Comparison of ENCODE assay signal across 8 cellular contexts in the genomic region with DNA sequence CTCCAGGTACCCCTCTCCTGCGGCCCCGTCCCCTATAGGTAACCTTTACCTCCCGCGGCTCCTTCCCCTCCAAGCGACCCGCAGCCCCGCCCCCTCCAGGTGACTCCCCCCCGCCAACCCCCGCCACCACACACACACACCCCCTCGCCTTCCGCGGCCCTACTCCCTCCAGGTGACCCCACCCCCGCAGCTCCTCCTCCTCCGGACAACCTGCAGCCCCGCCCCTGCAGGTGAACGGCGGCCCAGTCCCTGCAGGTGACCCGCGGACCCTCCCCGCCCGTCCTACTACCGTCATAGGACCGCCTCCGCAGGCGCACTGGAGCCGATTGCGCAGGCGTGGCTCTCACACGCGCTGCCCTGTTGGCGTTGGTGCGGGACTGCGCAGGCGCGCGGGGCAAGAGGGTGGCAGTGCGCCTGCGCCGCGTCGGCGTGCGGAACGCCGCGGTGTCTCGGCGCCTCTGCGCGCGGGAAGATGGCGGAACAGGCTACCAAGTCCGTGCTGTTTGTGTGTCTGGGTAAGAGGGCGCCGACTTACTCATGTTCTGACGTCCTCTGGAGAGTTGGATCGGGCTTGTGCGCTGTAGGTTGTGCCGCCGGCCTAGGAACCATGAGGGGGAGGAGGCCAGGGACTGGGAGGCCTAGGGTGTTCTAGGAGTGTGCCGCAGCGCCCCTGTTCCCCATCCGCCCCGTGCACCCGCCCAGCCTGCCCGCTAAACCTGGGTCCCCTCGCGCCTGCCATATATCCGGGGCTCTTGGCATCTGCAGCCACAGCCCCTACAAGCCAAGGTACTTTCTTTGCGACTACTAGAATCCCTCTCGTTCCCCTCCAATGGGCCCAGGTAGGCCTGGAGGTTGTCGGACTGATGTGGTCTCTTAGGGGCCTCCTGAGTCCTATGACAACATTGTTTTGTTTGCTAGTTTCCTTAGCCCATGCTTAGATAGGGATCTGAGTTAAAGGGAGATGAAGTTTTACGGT. TPM values are rescaled to one million over a fixed set of nuclear protein-coding genes. Genes with fewer than 3 reads are reported as not detected.
DNase-seq lines count a peak whose midpoint lies in the region; ATAC-seq and TF ChIP-seq lines count a peak whose summit lies in the region.

A gene (plus strand): TSS at position 455 of the 976 bp plus-strand sequence. CDS start 18 bp downstream, at position 473.

- TF ChIP-seq CTCF in DOHH2 (IDR thresholded peaks at IDR 0.05; ENCODE audit: low read depth, low read length, poor library complexity, severe bottlenecking) (peak; percentile 25), Peyer's patch (IDR thresholded peaks at IDR 0.05) (no peak), esophagus muscularis mucosa (IDR thresholded peaks at IDR 0.05) (no peak)

- H3K4me3 ChIP-seq in DOHH2 (ENCODE audit: low read length) (peak within 1 kb of the TSS; percentile 100), Peyer's patch (peak within 1 kb of the TSS; percentile 59 to 92 (median 88)), esophagus muscularis mucosa (peak within 1 kb of the TSS; percentile 81 to 93 (median 86)), muscle layer of duodenum (ENCODE audit: low read depth in 1 of 2, low read length in 2 of 2) (peak within 1 kb of the TSS; percentile 77 to 96)

- peak; percentile 92 for ATAC-seq in GM21825 (IDR thresholded peaks at IDR 0.05; ENCODE audit: unreplicated experiment)

- under 1% methylated on average over 41 of the region's 73 CpGs for WGBS in esophagus muscularis mucosa

- H3K9me3 ChIP-seq in DOHH2 (ENCODE audit: control insufficient read depth, insufficient read depth, low read length) (no peaks in the 10 kb centered on the region), KOPT-K1 (ENCODE audit: insufficient read depth, low read length, poor library complexity, severe bottlenecking) (no peaks in the 10 kb centered on the region), Peyer's patch (no peaks in the 10 kb centered on the region), esophagus muscularis mucosa (no peaks in the 10 kb centered on the region), muscle layer of duodenum (ENCODE audit: control insufficient read depth in 1 of 2, low read length in 2 of 2) (no peaks in the 10 kb centered on the region)

- H3K36me3 ChIP-seq in DOHH2 (ENCODE audit: control insufficient read depth, low read length) (peaks cover 47% of the 10 kb centered on the region), KOPT-K1 (ENCODE audit: insufficient read depth, low read length) (peaks cover 27% of the 10 kb centered on the region), Peyer's patch (no peaks in the 10 kb centered on the region), esophagus muscularis mucosa (no peaks in the 10 kb centered on the region), muscle layer of duodenum (ENCODE audit: control insufficient read depth in 1 of 2, insufficient read depth in 2 of 2, low read length in 2 of 2) (peaks cover 0 to 3% of the 10 kb centered on the region in 2 donors)

- peaks cover 33% of the 10 kb centered on the region for H4K20me1 ChIP-seq in DOHH2 (ENCODE audit: control insufficient read depth, insufficient read depth, low read depth, low read length)

- peak within 1 kb of the TSS; percentile 93 for H3K4me2 ChIP-seq in DOHH2 (ENCODE audit: low read length)

- no peaks in the 10 kb centered on the region for H3K9me2 ChIP-seq in DOHH2 (replicated peaks; ENCODE audit: control insufficient read depth, low read length)

- no peak for TF ChIP-seq EP300 in esophagus muscularis mucosa (IDR thresholded peaks at IDR 0.05)

- H3K27ac ChIP-seq in DOHH2 (ENCODE audit: low read depth, low read length), result peak within 1 kb of the TSS; percentile 55; the same call in 1 of the 2 replicates
- peak within 1 kb of the TSS; percentile 78 for H3K27ac ChIP-seq in KOPT-K1 (ENCODE audit: low read depth, low read length, poor library complexity, severe bottlenecking)
- H3K27ac ChIP-seq in Peyer's patch, result peak within 1 kb of the TSS; percentile 75 to 96 (median 91)
- peak within 1 kb of the TSS; percentile 73 to 78 (median 76) for H3K27ac ChIP-seq in esophagus muscularis mucosa (replicated peaks in 1 of 4)
- H3K27ac ChIP-seq in muscle layer of duodenum (ENCODE audit: low read length), result peak within 1 kb of the TSS; percentile 62

- peaks cover 63% of the 10 kb centered on the region for H3K79me2 ChIP-seq in DOHH2 (ENCODE audit: control insufficient read depth, low read length)

- peak; percentile 80 to 87 for TF ChIP-seq POLR2A in Peyer's patch (IDR thresholded peaks at IDR 0.05)
- TF ChIP-seq POLR2A in esophagus muscularis mucosa (IDR thresholded peaks at IDR 0.05; ENCODE audit: low read depth), result peak; percentile 58

- intact Hi-C loops in esophagus muscularis mucosa (cut with DNase I), result no loop called here

- DNase-seq in Peyer's patch (peak; percentile 92 to 99 (median 98)), esophagus muscularis mucosa (ENCODE audit: extremely low spot score) (peak; percentile 95)
- DNase-seq in activated T-cell treated with anti-CD3 and anti-CD28 coated beads, Interleukin-2, amount 50 U/mL, for 48 hours, result peak; percentile 93 to 96
- DNase-seq in stimulated activated CD8-positive, alpha-beta memory T cell treated with anti-CD3 and anti-CD28 coated beads, Interleukin-7, amount 100 ng/mL, for 24 hours (ENCODE audit: low read depth), result peak; percentile 90

- H3K27me3 ChIP-seq in DOHH2 (ENCODE audit: control insufficient read depth, low read length) (no peaks in the 10 kb centered on the region), Peyer's patch (no peaks in the 10 kb centered on the region), esophagus muscularis mucosa (no peaks in the 10 kb centered on the region), muscle layer of duodenum (ENCODE audit: low read depth, low read length) (no peaks in the 10 kb centered on the region)

- no peaks in the 10 kb centered on the region for H3F3A ChIP-seq in DOHH2 (ENCODE audit: control insufficient read depth, insufficient read depth)

- H3K4me1 ChIP-seq in DOHH2 (ENCODE audit: control insufficient read depth, low read length), result peaks cover 48% of the 10 kb centered on the region
- peaks cover 0 to 25% (median 1%) of the 10 kb centered on the region in 4 donors for H3K4me1 ChIP-seq in Peyer's patch
- peaks cover 23 to 45% (median 40%) of the 10 kb centered on the region in 4 donors for H3K4me1 ChIP-seq in esophagus muscularis mucosa
- H3K4me1 ChIP-seq in muscle layer of duodenum (ENCODE audit: control insufficient read depth in 1 of 2, insufficient read depth in 2 of 2, low read length in 2 of 2), result peaks cover 0 to 21% of the 10 kb centered on the region in 2 donors

RNA-seq across cellular contexts. Expression of the gene that starts here (rescaled TPM):
- total RNA-seq in Peyer's patch (10 to 100 TPM; 39.6 to 88.1 (median 63.5) TPM), esophagus muscularis mucosa (10 to 100 TPM; 54.0 to 81.5 (median 73.8) TPM)

Comparison
In these comparisons a context has a peak if more than half of its experiments do, and no peak if none do; other contexts are left out.
1. Peak in every context shown above with its lines: DNase-seq, ATAC-seq, H3K4me3 ChIP-seq and H3K27ac ChIP-seq.